In the genomic region with DNA sequence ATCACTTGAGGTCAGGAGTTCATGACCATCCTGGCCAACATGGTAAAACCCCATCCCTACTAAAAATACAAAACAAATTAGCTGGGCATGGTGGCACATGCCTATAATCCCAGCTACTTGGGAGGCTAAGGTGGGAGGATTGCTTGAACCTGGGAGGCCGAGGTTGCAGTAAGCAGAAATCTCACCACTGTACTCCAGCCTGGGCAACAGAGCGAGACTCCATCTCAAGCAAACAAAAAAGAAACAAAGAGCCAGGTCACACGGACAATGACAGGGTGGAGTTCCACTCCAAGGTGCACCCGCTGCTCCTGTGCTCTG, we compare ENCODE assay signal across 4 cellular contexts. TPM values are rescaled to one million over a fixed set of nuclear protein-coding genes. Genes with fewer than 3 reads are reported as not detected.
"Had no signal": no experiment of that assay in that cellular context is flagged by ENCODE, and none has a peak within 500 bp of the region (broad histone marks: within the 10 kb centered on the region; RNA-seq: fewer than 3 reads in every experiment).

No MANE protein-coding gene starts in this region.

RNA-seq across cellular contexts. Expression of gene MX2, which starts 2.1 kb away (rescaled TPM):
- total RNA-seq: neural crest cell had no signal

RNA-seq across cellular contexts. Expression of gene FAM3B, which starts 43.1 kb away (rescaled TPM):
- total RNA-seq: activated T-cell treated with anti-CD3 and anti-CD28 coated beads, Interleukin-2, amount 50 U/mL, for 4 hours; activated T-helper 2 cell treated with anti-CD3 and anti-CD28 coated beads, Interferon-gamma antibody, Interleukin-2, Interleukin-4, amounts not matched to agents 10 μg/mL and 5 μg/mL and 100 μg/mL, durations not matched to agents 14 hours and 24 hours and 36 hours; lung microvascular endothelial cell had no signal
